2 cellular contexts compared by ENCODE assay signal in genomic region chr7:151503902-151504714, GRCh38.
TF ChIP-seq lines count a peak whose summit lies in the region.

No MANE protein-coding gene starts in this region.

TF ChIP-seq in K562, 482 proteins besides CTCF, POLR2A, EP300 and RAD21:
- TF ChIP-seq ZNF583 (CRISPR knock-in tag; IDR thresholded peaks at IDR 0.05) (no peak), KAT2B (IDR thresholded peaks at IDR 0.05; ENCODE audit: low read depth, low read length) (no peak), POLR2AphosphoS5 (IDR thresholded peaks at IDR 0.05; ENCODE audit: control insufficient read depth, insufficient read depth, low read depth, low read length) (0 out of 2 replicates have a peak, but pooled peaks have one; percentile 38), CEBPG (CRISPR knock-in tag; IDR thresholded peaks at IDR 0.05) (no peak), CEBPG (tag; conservative IDR thresholded peaks at IDR 0.05 in 1 of 2, IDR thresholded peaks at IDR 0.05 in 1 of 2) (peak in 1 of 2 experiments; percentile 45; a peak in 1 of 4 replicates), ATF3 (IDR thresholded peaks at IDR 0.05) (0 out of 2 replicates have a peak, but pooled peaks have one; percentile 14), ATF3 (CRISPR knock-in tag; conservative IDR thresholded peaks at IDR 0.05) (no peak)

TF ChIP-seq in HepG2, 621 proteins besides CTCF, POLR2A, EP300 and RAD21 (continues in another document):
- TF ChIP-seq, protein P1, sequence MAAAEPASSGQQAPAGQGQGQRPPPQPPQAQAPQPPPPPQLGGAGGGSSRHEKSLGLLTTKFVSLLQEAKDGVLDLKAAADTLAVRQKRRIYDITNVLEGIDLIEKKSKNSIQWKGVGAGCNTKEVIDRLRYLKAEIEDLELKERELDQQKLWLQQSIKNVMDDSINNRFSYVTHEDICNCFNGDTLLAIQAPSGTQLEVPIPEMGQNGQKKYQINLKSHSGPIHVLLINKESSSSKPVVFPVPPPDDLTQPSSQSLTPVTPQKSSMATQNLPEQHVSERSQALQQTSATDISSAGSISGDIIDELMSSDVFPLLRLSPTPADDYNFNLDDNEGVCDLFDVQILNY (CRISPR knock-in tag; conservative IDR thresholded peaks at IDR 0.05) = no peak
- TF ChIP-seq WIZ (CRISPR knock-in tag; IDR thresholded peaks at IDR 0.05) (no peak), HMG20A (CRISPR knock-in tag; IDR thresholded peaks at IDR 0.05; ENCODE audit: borderline replicate concordance) (peak; percentile 59; the same call in 1 of the 2 replicates), ZFP36L1 (CRISPR knock-in tag; IDR thresholded peaks at IDR 0.05) (no peak), MIER3 (CRISPR knock-in tag; IDR thresholded peaks at IDR 0.05; ENCODE audit: borderline replicate concordance) (no peak), KDM2A (CRISPR knock-in tag; IDR thresholded peaks at IDR 0.05; ENCODE audit: borderline replicate concordance, low read depth) (no peak), SNAPC2 (CRISPR knock-in tag; IDR thresholded peaks at IDR 0.05) (no peak), THAP7 (CRISPR knock-in tag; IDR thresholded peaks at IDR 0.05) (no peak), ZNF292 (CRISPR knock-in tag; IDR thresholded peaks at IDR 0.05; ENCODE audit: borderline replicate concordance, low read depth) (peak; percentile 64; the same call in 1 of the 2 replicates), HDAC2 (CRISPR knock-in tag; IDR thresholded peaks at IDR 0.05) (peak; percentile 72), ETV5 (CRISPR knock-in tag; IDR thresholded peaks at IDR 0.05; ENCODE audit: borderline replicate concordance) (no peak; the same call in 1 of the 2 replicates), ZNF207 (IDR thresholded peaks at IDR 0.05; ENCODE audit: borderline replicate concordance) (no peak), SMAD3 (CRISPR knock-in tag; IDR thresholded peaks at IDR 0.05) (0 out of 2 replicates have a peak, but pooled peaks have one; percentile 37), ZNF670 (CRISPR knock-in tag; IDR thresholded peaks at IDR 0.05; ENCODE audit: borderline replicate concordance) (no peak), U2AF1 (optimal IDR thresholded peaks at IDR 0.05; ENCODE audit: low read depth, low read length) (no peak), MATR3 (CRISPR knock-in tag; IDR thresholded peaks at IDR 0.05) (no peak), SAP130 (CRISPR knock-in tag; IDR thresholded peaks at IDR 0.05; ENCODE audit: low read depth) (peak; percentile 78), ZNF3 (CRISPR knock-in tag; IDR thresholded peaks at IDR 0.05) (0 out of 2 replicates have a peak, but pooled peaks have one; percentile 80), JUND (CRISPR knock-in tag; IDR thresholded peaks at IDR 0.05) (peak; percentile 57; the same call in 1 of the 2 replicates), CEBPG (CRISPR knock-in tag; IDR thresholded peaks at IDR 0.05) (peak; percentile 91), GABPA (IDR thresholded peaks at IDR 0.05; ENCODE audit: low read depth, low read length) (no peak), GABPA (CRISPR knock-in tag; IDR thresholded peaks at IDR 0.05; ENCODE audit: low read depth) (no peak), IRF2 (CRISPR knock-in tag; IDR thresholded peaks at IDR 0.05) (0 out of 2 replicates have a peak, but pooled peaks have one; percentile 30), PITX1 (CRISPR knock-in tag; IDR thresholded peaks at IDR 0.05) (no peak), FOXK1 (CRISPR knock-in tag; IDR thresholded peaks at IDR 0.05; ENCODE audit: borderline replicate concordance, low read depth) (peak; percentile 33; the same call in 1 of the 2 replicates), ARID2 (CRISPR knock-in tag; IDR thresholded peaks at IDR 0.05; ENCODE audit: borderline replicate concordance) (no peak), ARHGAP35 (CRISPR knock-in tag; IDR thresholded peaks at IDR 0.05; ENCODE audit: borderline replicate concordance) (no peak), ZNF746 (CRISPR knock-in tag; IDR thresholded peaks at IDR 0.05) (no peak), RCOR2 (CRISPR knock-in tag; IDR thresholded peaks at IDR 0.05) (peak; percentile 23; the same call in 1 of the 2 replicates), ARNT2 (CRISPR knock-in tag; IDR thresholded peaks at IDR 0.05; ENCODE audit: low read depth) (no peak), ATF7 (IDR thresholded peaks at IDR 0.05) (no peak), ATF7 (CRISPR knock-in tag; IDR thresholded peaks at IDR 0.05) (no peak), ELF3 (CRISPR knock-in tag; IDR thresholded peaks at IDR 0.05) (peak; percentile 46; the same call in 1 of the 2 replicates), HOMEZ (CRISPR knock-in tag; IDR thresholded peaks at IDR 0.05; ENCODE audit: low read depth) (0 out of 2 replicates have a peak, but pooled peaks have one; percentile 48), ERF (CRISPR knock-in tag; IDR thresholded peaks at IDR 0.05) (0 out of 2 replicates have a peak, but pooled peaks have one; percentile 24), SOX5 (CRISPR knock-in tag; IDR thresholded peaks at IDR 0.05; ENCODE audit: borderline replicate concordance) (0 out of 2 replicates have a peak, but pooled peaks have one; percentile 32), ZNF567 (CRISPR knock-in tag; IDR thresholded peaks at IDR 0.05; ENCODE audit: borderline replicate concordance) (no peak), FOXJ3 (CRISPR knock-in tag; IDR thresholded peaks at IDR 0.05; ENCODE audit: borderline replicate concordance) (0 out of 2 replicates have a peak, but pooled peaks have one; percentile 21), KMT2B (CRISPR knock-in tag; IDR thresholded peaks at IDR 0.05) (0 out of 2 replicates have a peak, but pooled peaks have one; percentile 35), FOXP4 (CRISPR knock-in tag; IDR thresholded peaks at IDR 0.05) (peak; percentile 77; the same call in 1 of the 2 replicates), KDM1A (CRISPR knock-in tag; IDR thresholded peaks at IDR 0.05) (peak; percentile 76; the same call in 1 of the 2 replicates), ZFP37 (CRISPR knock-in tag; IDR thresholded peaks at IDR 0.05; ENCODE audit: borderline replicate concordance) (no peak), ZBTB26 (CRISPR knock-in tag; IDR thresholded peaks at IDR 0.05; ENCODE audit: borderline replicate concordance) (no peak), ZNF75D (CRISPR knock-in tag; IDR thresholded peaks at IDR 0.05; ENCODE audit: borderline replicate concordance) (no peak), LCORL (IDR thresholded peaks at IDR 0.05) (peak; percentile 61), LCORL (CRISPR knock-in tag; IDR thresholded peaks at IDR 0.05) (peak; percentile 95), TFAP4 (IDR thresholded peaks at IDR 0.05; ENCODE audit: borderline replicate concordance, low read depth) (0 out of 2 replicates have a peak, but pooled peaks have one; percentile 12), TCF7 (IDR thresholded peaks at IDR 0.05; ENCODE audit: low read depth) (0 out of 2 replicates have a peak, but pooled peaks have one; percentile 2)
- TF ChIP-seq, protein P2, sequence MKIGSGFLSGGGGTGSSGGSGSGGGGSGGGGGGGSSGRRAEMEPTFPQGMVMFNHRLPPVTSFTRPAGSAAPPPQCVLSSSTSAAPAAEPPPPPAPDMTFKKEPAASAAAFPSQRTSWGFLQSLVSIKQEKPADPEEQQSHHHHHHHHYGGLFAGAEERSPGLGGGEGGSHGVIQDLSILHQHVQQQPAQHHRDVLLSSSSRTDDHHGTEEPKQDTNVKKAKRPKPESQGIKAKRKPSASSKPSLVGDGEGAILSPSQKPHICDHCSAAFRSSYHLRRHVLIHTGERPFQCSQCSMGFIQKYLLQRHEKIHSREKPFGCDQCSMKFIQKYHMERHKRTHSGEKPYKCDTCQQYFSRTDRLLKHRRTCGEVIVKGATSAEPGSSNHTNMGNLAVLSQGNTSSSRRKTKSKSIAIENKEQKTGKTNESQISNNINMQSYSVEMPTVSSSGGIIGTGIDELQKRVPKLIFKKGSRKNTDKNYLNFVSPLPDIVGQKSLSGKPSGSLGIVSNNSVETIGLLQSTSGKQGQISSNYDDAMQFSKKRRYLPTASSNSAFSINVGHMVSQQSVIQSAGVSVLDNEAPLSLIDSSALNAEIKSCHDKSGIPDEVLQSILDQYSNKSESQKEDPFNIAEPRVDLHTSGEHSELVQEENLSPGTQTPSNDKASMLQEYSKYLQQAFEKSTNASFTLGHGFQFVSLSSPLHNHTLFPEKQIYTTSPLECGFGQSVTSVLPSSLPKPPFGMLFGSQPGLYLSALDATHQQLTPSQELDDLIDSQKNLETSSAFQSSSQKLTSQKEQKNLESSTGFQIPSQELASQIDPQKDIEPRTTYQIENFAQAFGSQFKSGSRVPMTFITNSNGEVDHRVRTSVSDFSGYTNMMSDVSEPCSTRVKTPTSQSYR (CRISPR knock-in tag; IDR thresholded peaks at IDR 0.05; ENCODE audit: borderline replicate concordance) = no peak
- TF ChIP-seq, protein P3, sequence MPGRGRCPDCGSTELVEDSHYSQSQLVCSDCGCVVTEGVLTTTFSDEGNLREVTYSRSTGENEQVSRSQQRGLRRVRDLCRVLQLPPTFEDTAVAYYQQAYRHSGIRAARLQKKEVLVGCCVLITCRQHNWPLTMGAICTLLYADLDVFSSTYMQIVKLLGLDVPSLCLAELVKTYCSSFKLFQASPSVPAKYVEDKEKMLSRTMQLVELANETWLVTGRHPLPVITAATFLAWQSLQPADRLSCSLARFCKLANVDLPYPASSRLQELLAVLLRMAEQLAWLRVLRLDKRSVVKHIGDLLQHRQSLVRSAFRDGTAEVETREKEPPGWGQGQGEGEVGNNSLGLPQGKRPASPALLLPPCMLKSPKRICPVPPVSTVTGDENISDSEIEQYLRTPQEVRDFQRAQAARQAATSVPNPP (CRISPR knock-in tag; IDR thresholded peaks at IDR 0.05) = no peak
- TF ChIP-seq, protein P4, sequence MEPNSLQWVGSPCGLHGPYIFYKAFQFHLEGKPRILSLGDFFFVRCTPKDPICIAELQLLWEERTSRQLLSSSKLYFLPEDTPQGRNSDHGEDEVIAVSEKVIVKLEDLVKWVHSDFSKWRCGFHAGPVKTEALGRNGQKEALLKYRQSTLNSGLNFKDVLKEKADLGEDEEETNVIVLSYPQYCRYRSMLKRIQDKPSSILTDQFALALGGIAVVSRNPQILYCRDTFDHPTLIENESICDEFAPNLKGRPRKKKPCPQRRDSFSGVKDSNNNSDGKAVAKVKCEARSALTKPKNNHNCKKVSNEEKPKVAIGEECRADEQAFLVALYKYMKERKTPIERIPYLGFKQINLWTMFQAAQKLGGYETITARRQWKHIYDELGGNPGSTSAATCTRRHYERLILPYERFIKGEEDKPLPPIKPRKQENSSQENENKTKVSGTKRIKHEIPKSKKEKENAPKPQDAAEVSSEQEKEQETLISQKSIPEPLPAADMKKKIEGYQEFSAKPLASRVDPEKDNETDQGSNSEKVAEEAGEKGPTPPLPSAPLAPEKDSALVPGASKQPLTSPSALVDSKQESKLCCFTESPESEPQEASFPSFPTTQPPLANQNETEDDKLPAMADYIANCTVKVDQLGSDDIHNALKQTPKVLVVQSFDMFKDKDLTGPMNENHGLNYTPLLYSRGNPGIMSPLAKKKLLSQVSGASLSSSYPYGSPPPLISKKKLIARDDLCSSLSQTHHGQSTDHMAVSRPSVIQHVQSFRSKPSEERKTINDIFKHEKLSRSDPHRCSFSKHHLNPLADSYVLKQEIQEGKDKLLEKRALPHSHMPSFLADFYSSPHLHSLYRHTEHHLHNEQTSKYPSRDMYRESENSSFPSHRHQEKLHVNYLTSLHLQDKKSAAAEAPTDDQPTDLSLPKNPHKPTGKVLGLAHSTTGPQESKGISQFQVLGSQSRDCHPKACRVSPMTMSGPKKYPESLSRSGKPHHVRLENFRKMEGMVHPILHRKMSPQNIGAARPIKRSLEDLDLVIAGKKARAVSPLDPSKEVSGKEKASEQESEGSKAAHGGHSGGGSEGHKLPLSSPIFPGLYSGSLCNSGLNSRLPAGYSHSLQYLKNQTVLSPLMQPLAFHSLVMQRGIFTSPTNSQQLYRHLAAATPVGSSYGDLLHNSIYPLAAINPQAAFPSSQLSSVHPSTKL (CRISPR knock-in tag; IDR thresholded peaks at IDR 0.05) = peak; percentile 78
